Comparison of ENCODE assay signal across 1 cellular context in genomic region chr15:82534457-82534861, GRCh38.
TF ChIP-seq lines count a peak whose summit lies in the region.

No MANE protein-coding gene starts in this region.

TF ChIP-seq in HEK293, 187 proteins besides CTCF, POLR2A, EP300 and RAD21:
- TF ChIP-seq PRDM4 (tag by site-specific recombination; IDR thresholded peaks at IDR 0.05), result peak; percentile 63; the same call in 1 of the 2 replicates
- peak; percentile 28; the same call in 1 of the 2 replicates for TF ChIP-seq ZNF664 (tag by site-specific recombination; IDR thresholded peaks at IDR 0.05)
- TF ChIP-seq ZNF146 (tag by site-specific recombination; IDR thresholded peaks at IDR 0.05), result peak; percentile 100
- TF ChIP-seq ZNF580 (tag by site-specific recombination; IDR thresholded peaks at IDR 0.05), result peak; percentile 95
- TF ChIP-seq, protein P1, sequence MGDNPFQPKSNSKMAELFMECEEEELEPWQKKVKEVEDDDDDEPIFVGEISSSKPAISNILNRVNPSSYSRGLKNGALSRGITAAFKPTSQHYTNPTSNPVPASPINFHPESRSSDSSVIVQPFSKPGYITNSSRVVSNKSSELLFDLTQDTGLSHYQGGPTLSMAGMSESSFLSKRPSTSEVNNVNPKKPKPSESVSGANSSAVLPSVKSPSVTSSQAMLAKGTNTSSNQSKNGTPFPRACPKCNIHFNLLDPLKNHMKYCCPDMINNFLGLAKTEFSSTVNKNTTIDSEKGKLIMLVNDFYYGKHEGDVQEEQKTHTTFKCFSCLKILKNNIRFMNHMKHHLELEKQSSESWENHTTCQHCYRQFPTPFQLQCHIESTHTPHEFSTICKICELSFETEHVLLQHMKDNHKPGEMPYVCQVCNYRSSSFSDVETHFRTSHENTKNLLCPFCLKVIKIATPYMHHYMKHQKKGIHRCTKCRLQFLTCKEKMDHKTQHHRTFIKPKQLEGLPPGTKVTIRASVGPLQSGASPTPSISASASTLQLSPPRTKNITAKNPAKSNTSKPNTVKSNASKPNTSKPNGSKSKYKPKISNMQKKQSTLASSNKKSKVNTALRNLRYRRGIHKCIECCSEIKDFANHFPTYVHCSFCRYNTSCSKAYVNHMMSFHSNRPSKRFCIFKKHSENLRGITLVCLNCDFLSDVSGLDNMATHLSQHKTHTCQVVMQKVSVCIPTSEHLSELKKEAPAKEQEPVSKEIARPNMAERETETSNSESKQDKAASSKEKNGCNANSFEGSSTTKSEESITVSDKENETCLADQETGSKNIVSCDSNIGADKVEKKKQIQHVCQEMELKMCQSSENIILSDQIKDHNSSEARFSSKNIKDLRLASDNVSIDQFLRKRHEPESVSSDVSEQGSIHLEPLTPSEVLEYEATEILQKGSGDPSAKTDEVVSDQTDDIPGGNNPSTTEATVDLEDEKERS (tag by site-specific recombination; IDR thresholded peaks at IDR 0.05), result peak; percentile 91; the same call in 1 of the 2 replicates
- TF ChIP-seq ZNF2 (tag by site-specific recombination; IDR thresholded peaks at IDR 0.05), result peak; percentile 40; the same call in 1 of the 2 replicates
